In the genomic region with DNA sequence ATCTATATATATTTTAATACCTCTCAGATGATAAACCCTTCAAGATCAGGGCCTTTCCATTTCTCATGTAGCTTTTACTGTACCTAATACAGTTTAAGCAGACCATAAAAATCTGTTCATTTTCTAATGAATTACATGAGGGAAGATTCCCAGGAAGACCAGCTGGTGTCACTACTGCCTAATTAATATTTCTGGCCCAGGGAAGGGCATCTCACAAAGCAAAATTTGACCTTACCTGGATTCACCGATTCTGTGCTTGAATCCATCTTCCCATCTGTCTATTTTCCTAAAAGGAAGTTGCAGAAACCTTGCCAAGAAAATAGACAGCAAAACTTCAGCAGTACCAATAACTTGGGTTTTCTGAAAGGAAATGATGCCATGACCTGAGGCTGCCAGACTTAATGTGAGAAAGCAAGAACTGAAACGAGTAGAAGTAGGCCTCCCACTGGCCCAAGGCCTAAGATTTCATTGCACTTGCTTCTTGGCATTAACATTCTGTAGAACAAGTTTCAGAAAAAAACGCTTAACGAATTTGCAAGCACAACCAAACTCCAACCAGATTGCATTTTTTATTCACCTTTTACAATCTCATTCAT, we compare ENCODE assay signal across 8 cellular contexts.
DNase-seq lines count a peak whose midpoint lies in the region; ATAC-seq and TF ChIP-seq lines count a peak whose summit lies in the region.

No MANE protein-coding gene starts in this region.

- in situ Hi-C loops in mammary epithelial cell (cut with MboI; ENCODE audit: low sequenced_read_pairs in 2 of 2), result loop anchor here in 1 of 2 donors (25.0 kb wide), 1 partner anchor 254 kb away; no protein-coding TSS in a partner anchor

- H4K20me1 ChIP-seq in mammary epithelial cell (ENCODE audit: insufficient read depth, low read length), result no peaks in the 10 kb centered on the region

- H3K79me2 ChIP-seq in mammary epithelial cell (ENCODE audit: insufficient read depth, low read length), result no peaks in the 10 kb centered on the region

- no peak overlapping the region for H3K4me2 ChIP-seq in mammary epithelial cell (ENCODE audit: insufficient read depth, low read depth, low read length)

- no peaks in the 10 kb centered on the region for H3K4me1 ChIP-seq in mammary epithelial cell (ENCODE audit: insufficient read depth, low read length)

- CTCF ChIA-PET in mammary epithelial cell (lab: Charles Lee; ENCODE audit: low non-redundant PET), result no interaction called here

- H3K27me3 ChIP-seq in mammary epithelial cell (ENCODE audit: insufficient read depth, low read length), result no peaks in the 10 kb centered on the region

- TF ChIP-seq CTCF in mammary epithelial cell (conservative IDR thresholded peaks at IDR 0.05 in 1 of 2, IDR thresholded peaks at IDR 0.05 in 1 of 2; ENCODE audit: extremely low read depth in 1 of 2, insufficient read depth in 1 of 2, low read depth in 1 of 2, low read length in 2 of 2), result peak; percentile 54 to 61

- H2AFZ ChIP-seq in mammary epithelial cell (ENCODE audit: low read depth, low read length), result no peak overlapping the region

- peak; percentile 71 for ATAC-seq in GM19351 (IDR thresholded peaks at IDR 0.05; ENCODE audit: unreplicated experiment)
- ATAC-seq in GM19023 (IDR thresholded peaks at IDR 0.05; ENCODE audit: unreplicated experiment), result no peak

- no peaks in the 10 kb centered on the region for H3K36me3 ChIP-seq in mammary epithelial cell (ENCODE audit: insufficient read depth, low read length)

- 26% methylated on average over 4 of the region's 4 CpGs for WGBS in mammary epithelial cell (ENCODE audit: low coverage, missing lambda C conversion rate)

- intact Hi-C loops in mammary epithelial cell (cut with micrococcal nuclease), result loop anchor here (1.0 to 5.0 kb wide), 7 partner anchors 166 to 1219 kb away; a partner anchor contains a TSS

- H3K27ac ChIP-seq in mammary epithelial cell (ENCODE audit: insufficient read depth, low read depth, low read length), result no peak overlapping the region

- BruUV-seq in mammary epithelial cell (replicated peaks; lab: Mats Ljungman, UMichigan), result no TSS peak

- no peaks in the 10 kb centered on the region for H3K9me3 ChIP-seq in mammary epithelial cell (replicated peaks; ENCODE audit: insufficient read depth, low read length)

- no peak overlapping the region for H3K9ac ChIP-seq in mammary epithelial cell (ENCODE audit: insufficient read depth, low read length)

- DNase-seq in DMS114 treated with DMSO at 0.1 percent for 48 hours (lab: John Stamatoyannopoulos, UW; ENCODE audit: unreplicated experiment), result peak; percentile 8
- DNase-seq in NCI-H1930 (lab: John Stamatoyannopoulos, UW), result peak; percentile 19 to 26
- DNase-seq in mammary epithelial cell, result peak; percentile 14
- peak; percentile 9 for DNase-seq in midbrain (lab: John Stamatoyannopoulos, UW)
- no peak for DNase-seq in HUDEP-2 (lab: John Stamatoyannopoulos, UW; ENCODE audit: unreplicated experiment in 76 of 76)
- no peak for DNase-seq in stimulated activated CD4-positive, alpha-beta T cell treated with anti-CD3 and anti-CD28 coated beads, Interleukin-4, amount 100 ng/mL, for 24 hours

- H3K4me3 ChIP-seq in mammary epithelial cell (replicated peaks in 1 of 3; ENCODE audit: insufficient read depth in 1 of 3, low read depth in 2 of 3, low read length in 3 of 3), result no peak overlapping the region

- dilution Hi-C loops in mammary epithelial cell (cut with HindIII; ENCODE audit: low sequenced_read_pairs), result no loop called here

Comparison
In these comparisons a context has a peak if more than half of its experiments do, and no peak if none do; other contexts are left out.
1. DNase-seq: peak in DMS114 treated with DMSO at 0.1 percent for 48 hours (single experiment), NCI-H1930 (2 of 2), mammary epithelial cell (single experiment) and midbrain (single experiment); none in HUDEP-2 (0 of 76) and stimulated activated CD4-positive, alpha-beta T cell treated with anti-CD3 and anti-CD28 coated beads, Interleukin-4, amount 100 ng/mL, for 24 hours (single experiment).